Comparison of ENCODE assay signal across 26 cellular contexts in genomic region chr12:95630496-95630895, GRCh38.
"Had no signal": no experiment of that assay in that cellular context is flagged by ENCODE, and none has a peak within 500 bp of the region (broad histone marks: within the 10 kb centered on the region; RNA-seq: fewer than 3 reads in every experiment).

No MANE protein-coding gene starts in this region.

- H3K36me3 Mint-ChIP-seq: activated CD8-positive, alpha-beta memory T cell treated with anti-CD3 and anti-CD28 coated beads, Interleukin-2, amount 10 ng/mL, durations not matched to agents 7 days and 5 days; activated naive CD4-positive, alpha-beta T cell treated with anti-CD3 and anti-CD28 coated beads, Interleukin-2, amount 50 U/mL, for 24 hours had no signal

- H3K27ac ChIP-seq: SJSA1 had no signal

- DNase-seq: activated B cell treated with CpG ODN at 0.5 μM for 24 hours; activated CD4-positive, alpha-beta T cell treated with anti-CD3 and anti-CD28 coated beads for 1 hour; activated CD4-positive, alpha-beta T cell treated with anti-CD3 and anti-CD28 coated beads, Interleukin-2, amount 10 ng/mL, durations not matched to agents 24 days and 14 days; activated CD4-positive, alpha-beta T cell treated with anti-CD3 and anti-CD28 coated beads, Interleukin-2, amount 50 U/mL, for 48 hours; activated CD8-positive, alpha-beta memory T cell treated with anti-CD3 and anti-CD28 coated beads, Interleukin-2, amount 10 ng/mL, durations not matched to agents 7 days and 5 days; activated effector memory CD4-positive, alpha-beta T cell treated with Interleukin-2 at 50 U/mL for 16 hours; activated naive CD4-positive, alpha-beta T cell; activated T-cell treated with anti-CD3 and anti-CD28 coated beads, Interleukin-2, amount 50 U/mL, for 24 hours; aorta; Kasumi-1; KBM-7; NCI-H1092 treated with DMSO at 0.1 percent for 48 hours; NCI-H1417 treated with DMSO at 0.1 percent for 48 hours; NCI-H1694; NCI-H2029 treated with DMSO at 0.1 percent for 48 hours; NCI-H345; NCI-H510A treated with DMSO at 0.1 percent for 48 hours; NCI-H69; PC-3; SHP77; T-helper 17 cell; T-helper 9 cell had no signal

- H3K4me3 ChIP-seq: SJSA1 had no signal

- H3K4me3 Mint-ChIP-seq: activated B cell treated with CpG ODN at 0.5 μM for 24 hours; activated CD4-positive, alpha-beta T cell treated with anti-CD3 and anti-CD28 coated beads, Interleukin-2, amount 10 ng/mL, durations not matched to agents 24 days and 14 days; activated CD8-positive, alpha-beta memory T cell treated with anti-CD3 and anti-CD28 coated beads, Interleukin-2, amount 10 ng/mL, durations not matched to agents 7 days and 5 days; activated naive CD4-positive, alpha-beta T cell treated with anti-CD3 and anti-CD28 coated beads, Interleukin-2, amount 50 U/mL, for 24 hours; activated T-cell treated with anti-CD3 and anti-CD28 coated beads, Interleukin-2, amount 50 U/mL, for 24 hours; activated T-helper 1 cell treated with anti-CD3 and anti-CD28 coated beads, Interleukin-12 subunit alpha, Interleukin-12 subunit beta, Interleukin-2, Interleukin-4 antibody, amounts not matched to agents 30 ng/mL and 10 ng/mL and 1 ng/mL, durations not matched to agents 14 hours and 24 hours and 36 hours; central memory CD8-positive, alpha-beta T cell; T-helper 17 cell had no signal

- H3K27ac Mint-ChIP-seq: activated B cell treated with CpG ODN at 0.5 μM for 24 hours; activated CD4-positive, alpha-beta T cell treated with anti-CD3 and anti-CD28 coated beads, Interleukin-2, amount 10 ng/mL, durations not matched to agents 24 days and 14 days; activated CD8-positive, alpha-beta memory T cell treated with anti-CD3 and anti-CD28 coated beads, Interleukin-2, amount 10 ng/mL, durations not matched to agents 7 days and 5 days; activated naive CD4-positive, alpha-beta T cell treated with anti-CD3 and anti-CD28 coated beads, Interleukin-2, amount 50 U/mL, for 24 hours; activated T-cell treated with anti-CD3 and anti-CD28 coated beads, Interleukin-2, amount 50 U/mL, for 24 hours; activated T-helper 1 cell treated with anti-CD3 and anti-CD28 coated beads, Interleukin-12 subunit alpha, Interleukin-12 subunit beta, Interleukin-2, Interleukin-4 antibody, amounts not matched to agents 30 ng/mL and 10 ng/mL and 1 ng/mL, durations not matched to agents 14 hours and 24 hours and 36 hours; T-helper 17 cell had no signal

- H3K4me1 Mint-ChIP-seq: activated CD4-positive, alpha-beta T cell treated with anti-CD3 and anti-CD28 coated beads, Interleukin-2, amount 10 ng/mL, durations not matched to agents 24 days and 14 days; activated CD8-positive, alpha-beta memory T cell treated with anti-CD3 and anti-CD28 coated beads, Interleukin-2, amount 10 ng/mL, durations not matched to agents 7 days and 5 days; activated naive CD4-positive, alpha-beta T cell treated with anti-CD3 and anti-CD28 coated beads, Interleukin-2, amount 50 U/mL, for 24 hours; central memory CD8-positive, alpha-beta T cell had no signal

- H3K27me3 Mint-ChIP-seq: activated B cell treated with CpG ODN at 0.5 μM for 24 hours; activated CD4-positive, alpha-beta T cell treated with anti-CD3 and anti-CD28 coated beads, Interleukin-2, amount 10 ng/mL, durations not matched to agents 24 days and 14 days; activated CD8-positive, alpha-beta memory T cell treated with anti-CD3 and anti-CD28 coated beads, Interleukin-2, amount 10 ng/mL, durations not matched to agents 7 days and 5 days; activated naive CD4-positive, alpha-beta T cell treated with anti-CD3 and anti-CD28 coated beads, Interleukin-2, amount 50 U/mL, for 24 hours; activated T-cell treated with anti-CD3 and anti-CD28 coated beads, Interleukin-2, amount 50 U/mL, for 24 hours; T-helper 17 cell had no signal

- H3K27me3 ChIP-seq: SJSA1 had no signal

- H3K36me3 ChIP-seq: SJSA1 had no signal

- H3K9me3 ChIP-seq: SJSA1 had no signal

- H3K9me3 Mint-ChIP-seq: activated B cell treated with CpG ODN at 0.5 μM for 24 hours; activated CD4-positive, alpha-beta T cell treated with anti-CD3 and anti-CD28 coated beads, Interleukin-2, amount 10 ng/mL, durations not matched to agents 24 days and 14 days; activated naive CD4-positive, alpha-beta T cell treated with anti-CD3 and anti-CD28 coated beads, Interleukin-2, amount 50 U/mL, for 24 hours; activated T-cell treated with anti-CD3 and anti-CD28 coated beads, Interleukin-2, amount 50 U/mL, for 24 hours; activated T-helper 1 cell treated with anti-CD3 and anti-CD28 coated beads, Interleukin-12 subunit alpha, Interleukin-12 subunit beta, Interleukin-2, Interleukin-4 antibody, amounts not matched to agents 30 ng/mL and 10 ng/mL and 1 ng/mL, durations not matched to agents 14 hours and 24 hours and 36 hours; central memory CD8-positive, alpha-beta T cell had no signal
